In genomic region chr17:61837175-61838051, GRCh38 we compare ENCODE assay signal across 8 cellular contexts. TPM values are rescaled to one million over a fixed set of nuclear protein-coding genes. Genes with fewer than 3 reads are reported as not detected.
DNase-seq lines count a peak whose midpoint lies in the region; ATAC-seq and TF ChIP-seq lines count a peak whose summit lies in the region.

No MANE protein-coding gene starts in this region.

- H4K91ac ChIP-seq in trophoblast cell (ENCODE audit: low read depth, low read length), result no peak overlapping the region

- H3K23ac ChIP-seq in trophoblast cell (ENCODE audit: low read length), result no peak overlapping the region

- TF ChIP-seq CTCF in fibroblast of villous mesenchyme (IDR thresholded peaks at IDR 0.05; ENCODE audit: insufficient read depth, low read depth, low read length), result peak; percentile 87

- no peak overlapping the region for H2AK5ac ChIP-seq in trophoblast cell (ENCODE audit: low read length)

- H3K4ac ChIP-seq in trophoblast cell (ENCODE audit: low read depth, low read length), result no peak overlapping the region

- no peaks in the 10 kb centered on the region for H3K9me3 ChIP-seq in trophoblast cell (ENCODE audit: insufficient read depth, low read depth, low read length)

- no peak overlapping the region for H2AFZ ChIP-seq in trophoblast cell (ENCODE audit: insufficient read depth, low read length, poor library complexity)

- H3K18ac ChIP-seq in trophoblast cell (ENCODE audit: low read length), result no peak overlapping the region

- ATAC-seq in HG03354 (IDR thresholded peaks at IDR 0.05; ENCODE audit: poor library complexity, severe bottlenecking, unreplicated experiment) (peak; percentile 53), HG02571 (IDR thresholded peaks at IDR 0.05; ENCODE audit: unreplicated experiment) (no peak), GM21381 (IDR thresholded peaks at IDR 0.05; ENCODE audit: unreplicated experiment) (no peak)

- DNase-seq in Caki2 (ENCODE audit: low read depth) (peak; percentile 26), NOMO-1 treated with dmso at 0.1 percent for 144 hours (lab: John Stamatoyannopoulos, UW; ENCODE audit: unreplicated experiment) (peak; percentile 21), activated T-cell treated with anti-CD3 and anti-CD28 coated beads for 48 hours (ENCODE audit: low read depth) (peak; percentile 20), fibroblast of villous mesenchyme (ENCODE audit: low read depth) (peak; percentile 82), trophoblast cell (peak; percentile 60 to 82)

- no peak overlapping the region for H2BK12ac ChIP-seq in trophoblast cell (ENCODE audit: low read length)

- H4K8ac ChIP-seq in trophoblast cell (ENCODE audit: low read depth, low read length), result no peak overlapping the region

- no CpG with 5 or more reads among the region's 4 CpGs for WGBS in trophoblast cell (ENCODE audit: extremely low coverage, insufficient coverage, insufficient read length)

- H3K4me1 ChIP-seq in trophoblast cell (ENCODE audit: control insufficient read depth in 1 of 2, insufficient read depth in 2 of 2, low read length in 2 of 2), result peaks cover 0 to 4% of the 10 kb centered on the region in 2 experiments

- no peak overlapping the region for H3K4me2 ChIP-seq in trophoblast cell (ENCODE audit: low read length)

- H3K9ac ChIP-seq in trophoblast cell (ENCODE audit: low read length), result no peak overlapping the region

- H3K27ac ChIP-seq in trophoblast cell (ENCODE audit: low read depth, low read length), result no peak overlapping the region

- in situ Hi-C loops in Caki2 (cut with HindIII; ENCODE audit: low pct_unique_long_range_greater_than_20kb, low sequenced_read_pairs), result no loop called here

- peaks cover 2 to 3% of the 10 kb centered on the region in 2 experiments for H3K36me3 ChIP-seq in trophoblast cell (ENCODE audit: control insufficient read depth in 1 of 2, insufficient read depth in 2 of 2, low read length in 2 of 2)

- H3K4me3 ChIP-seq in fibroblast of villous mesenchyme (ENCODE audit: low read depth, low read length) (no peak overlapping the region), trophoblast cell (ENCODE audit: low read depth, low read length) (no peak overlapping the region)

- no peak overlapping the region for H2BK120ac ChIP-seq in trophoblast cell (ENCODE audit: insufficient read depth, low read length, poor library complexity)

- H3K79me1 ChIP-seq in trophoblast cell (ENCODE audit: low read length), result no peaks in the 10 kb centered on the region

- H3K14ac ChIP-seq in trophoblast cell (ENCODE audit: low read length), result no peak overlapping the region

- H3K79me2 ChIP-seq in trophoblast cell (ENCODE audit: control insufficient read depth, insufficient read depth, low read length, poor library complexity), result no peaks in the 10 kb centered on the region

- no peak overlapping the region for H2BK5ac ChIP-seq in trophoblast cell (ENCODE audit: low read depth, low read length, poor library complexity)

- no peak overlapping the region for H4K12ac ChIP-seq in trophoblast cell (ENCODE audit: low read depth, low read length)

- no peaks in the 10 kb centered on the region for H3K27me3 ChIP-seq in trophoblast cell (ENCODE audit: insufficient read depth, low read length)

RNA-seq across cellular contexts. Expression of gene BRIP1, which starts 25.9 kb away (rescaled TPM):
- total RNA-seq in Caki2 (2014; rRNA removed; shearing (Covaris generic); ENCODE audit: low replicate concordance), result 6.2 and 22.3 TPM in 2 replicates
- total RNA-seq in fibroblast of villous mesenchyme, result 16.1 and 22.9 TPM in 2 replicates
- 7.0 TPM in 2 replicates for polyA plus RNA-seq in trophoblast cell (2013)

Comparison
In these comparisons a context has a peak if more than half of its experiments do, and no peak if none do; other contexts are left out.
1. DNase-seq: peak in every context shown above with its lines; median percentile 82 in fibroblast of villous mesenchyme; 71 in trophoblast cell; 26 in Caki2; 21 in NOMO-1 treated with dmso at 0.1 percent for 144 hours; 20 in activated T-cell treated with anti-CD3 and anti-CD28 coated beads for 48 hours.